In genomic region chr1:237760981-237761380, GRCh38 we compare ENCODE assay signal across 25 cellular contexts.
"Had no signal": no experiment of that assay in that cellular context is flagged by ENCODE, and none has a peak within 500 bp of the region (broad histone marks: within the 10 kb centered on the region; RNA-seq: fewer than 3 reads in every experiment).

No MANE protein-coding gene starts in this region.

- H3K27me3 Mint-ChIP-seq: activated naive CD8-positive, alpha-beta T cell treated with anti-CD3 and anti-CD28 coated beads, Interleukin-2, amount 50 U/mL, for 24 hours; T-cell had no signal

- H3K4me1 Mint-ChIP-seq: activated naive CD8-positive, alpha-beta T cell treated with anti-CD3 and anti-CD28 coated beads, Interleukin-2, amount 50 U/mL, for 24 hours; immature natural killer cell; natural killer cell; T-cell had no signal

- H3K36me3 Mint-ChIP-seq: natural killer cell, T-cell had no signal

- H3K4me3 Mint-ChIP-seq: activated CD8-positive, alpha-beta T cell treated with anti-CD3 and anti-CD28 coated beads, Interleukin-2, amount 10 ng/mL, durations not matched to agents 7 days and 5 days; activated naive CD8-positive, alpha-beta T cell treated with anti-CD3 and anti-CD28 coated beads, Interleukin-2, amount 50 U/mL, for 24 hours; activated T-helper 1 cell treated with anti-CD3 and anti-CD28 coated beads, Interleukin-12 subunit alpha, Interleukin-12 subunit beta, Interleukin-2, Interleukin-4 antibody, amounts not matched to agents 30 ng/mL and 10 ng/mL and 1 ng/mL, durations not matched to agents 14 hours and 24 hours and 36 hours; immature natural killer cell; natural killer cell; T-cell; T-helper 2 cell treated with Interferon-gamma antibody and Interleukin-4, amounts not matched to agents 5 μg/mL and 100 μg/mL, for 36 hours had no signal

- H3K27ac Mint-ChIP-seq: activated CD8-positive, alpha-beta T cell treated with anti-CD3 and anti-CD28 coated beads, Interleukin-2, amount 10 ng/mL, durations not matched to agents 7 days and 5 days; activated naive CD8-positive, alpha-beta T cell treated with anti-CD3 and anti-CD28 coated beads, Interleukin-2, amount 50 U/mL, for 24 hours; activated T-helper 1 cell treated with anti-CD3 and anti-CD28 coated beads, Interleukin-12 subunit alpha, Interleukin-12 subunit beta, Interleukin-2, Interleukin-4 antibody, amounts not matched to agents 30 ng/mL and 10 ng/mL and 1 ng/mL, durations not matched to agents 14 hours and 24 hours and 36 hours; immature natural killer cell; natural killer cell; T-cell; T-helper 2 cell treated with Interferon-gamma antibody and Interleukin-4, amounts not matched to agents 5 μg/mL and 100 μg/mL, for 36 hours had no signal

- ATAC-seq: activated CD8-positive, alpha-beta T cell treated with anti-CD3 and anti-CD28 coated beads, Interleukin-2, amount 10 ng/mL, durations not matched to agents 7 days and 5 days; activated naive CD8-positive, alpha-beta T cell treated with anti-CD3 and anti-CD28 coated beads, Interleukin-2, amount 50 U/mL, for 24 hours; body of pancreas; gastrocnemius medialis; left lung; natural killer cell; T-cell had no signal

- H3K9me3 Mint-ChIP-seq: activated T-helper 1 cell treated with anti-CD3 and anti-CD28 coated beads, Interleukin-12 subunit alpha, Interleukin-12 subunit beta, Interleukin-2, Interleukin-4 antibody, amounts not matched to agents 30 ng/mL and 10 ng/mL and 1 ng/mL, durations not matched to agents 14 hours and 24 hours and 36 hours; natural killer cell; T-helper 2 cell treated with Interferon-gamma antibody and Interleukin-4, amounts not matched to agents 5 μg/mL and 100 μg/mL, for 36 hours had no signal

- DNase-seq: activated CD4-positive, alpha-beta T cell treated with anti-CD3 and anti-CD28 coated beads for 1 hour; activated CD4-positive, alpha-beta T cell treated with anti-CD3 and anti-CD28 coated beads, Interleukin-2, amount 50 U/mL, for 1 hour; activated CD8-positive, alpha-beta T cell treated with anti-CD3 and anti-CD28 coated beads, Interleukin-2, amount 10 ng/mL, durations not matched to agents 7 days and 5 days; activated gamma-delta T cell; activated naive CD4-positive, alpha-beta T cell treated with anti-CD3 and anti-CD28 coated beads, Interleukin-2, amount 50 U/mL, for 16 hours; activated naive CD8-positive, alpha-beta T cell treated with anti-CD3 and anti-CD28 coated beads, Interleukin-2, amount 50 U/mL, for 24 hours; anterior cingulate cortex; body of pancreas; central memory CD4-positive, alpha-beta T cell; effector memory CD4-positive, alpha-beta T cell; esophagus squamous epithelium; gastrocnemius medialis; immature natural killer cell; left lung; midbrain; natural killer cell; sigmoid colon; SK-N-SH; stimulated activated CD4-positive, alpha-beta T cell treated with anti-CD3 and anti-CD28 coated beads, Interleukin-4, amount 100 ng/mL, for 1 hour; stimulated activated naive CD4-positive, alpha-beta T cell treated with Interleukin-2 at 50 U/mL for 16 hours; T-cell; upper lobe of left lung; WERI-Rb-1 had no signal
